In the genomic region with DNA sequence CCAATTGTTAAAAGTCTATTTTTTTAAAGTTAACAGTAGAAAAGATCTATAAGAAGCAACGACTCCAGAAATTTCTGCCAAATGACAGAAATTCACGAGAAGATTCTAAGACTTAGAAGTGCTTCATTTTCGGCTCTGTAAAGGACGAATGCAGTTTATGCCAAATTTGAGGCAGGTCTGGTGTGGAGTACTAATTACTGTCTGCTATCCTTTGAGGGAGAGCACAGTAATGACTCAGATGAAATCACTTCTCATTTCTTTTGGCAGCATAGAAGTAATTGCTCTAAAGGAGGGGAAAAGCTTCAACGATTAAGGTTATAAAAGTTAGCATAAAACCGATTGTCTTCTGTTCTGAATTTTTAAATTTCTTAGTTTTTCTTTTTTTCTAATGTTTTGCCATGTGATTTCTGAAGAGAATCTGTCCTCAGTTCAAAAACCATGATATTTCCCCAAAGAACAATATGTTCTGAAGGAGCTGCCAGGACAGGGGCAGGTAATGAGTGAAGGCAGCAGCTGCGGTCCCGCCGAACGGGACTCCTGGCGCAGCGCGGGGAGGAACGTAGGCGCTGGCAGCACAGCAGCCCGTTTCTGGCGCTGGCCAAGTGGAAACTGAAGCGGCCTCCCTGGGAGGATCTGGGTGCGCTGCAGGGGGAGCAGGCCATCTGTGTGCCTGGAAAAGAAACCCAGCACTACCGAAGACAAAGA, we compare ENCODE assay signal across 9 cellular contexts. TPM values are rescaled to one million over a fixed set of nuclear protein-coding genes. Genes with fewer than 3 reads are reported as not detected.
A peak's percentile ranks its signal among the peaks of the same experiment; 100 is the strongest.
DNase-seq lines count a peak whose midpoint lies in the region; ATAC-seq, FAIRE-seq and TF ChIP-seq lines count a peak whose summit lies in the region.
"Had no signal": no experiment of that assay in that cellular context is flagged by ENCODE, and none has a peak within 500 bp of the region (broad histone marks: within the 10 kb centered on the region; RNA-seq: fewer than 3 reads in every experiment).

No MANE protein-coding gene starts in this region.

- H3K27me3 Mint-ChIP-seq in H9 (ENCODE audit: low read depth): no peaks in the 10 kb centered on the region; the same call in 1 of the 2 replicates

- H3K79me1 ChIP-seq in H9 (ENCODE audit: insufficient read depth, low read depth, low read length, poor library complexity, severe bottlenecking) (no peaks in the 10 kb centered on the region), trophoblast cell (ENCODE audit: low read length) (no peaks in the 10 kb centered on the region)

- no CpG with 5 or more reads among the region's 20 CpGs for WGBS in H9 (ENCODE audit: extremely low coverage, insufficient read length, low lambda C conversion rate)
- no CpG with 5 or more reads among the region's 20 CpGs for WGBS in trophoblast cell (ENCODE audit: extremely low coverage, insufficient coverage, insufficient read length)

- no peak overlapping the region for H2BK12ac ChIP-seq in H9 (ENCODE audit: insufficient read length, low read depth, low read length)
- no peak overlapping the region for H2BK12ac ChIP-seq in trophoblast cell (ENCODE audit: low read length)

- H4K8ac ChIP-seq in H9 (replicated peaks; ENCODE audit: insufficient read length, low read depth, low read length): no peak overlapping the region
- no peak overlapping the region for H4K8ac ChIP-seq in trophoblast cell (ENCODE audit: low read depth, low read length)

- no peak overlapping the region for H3K4ac ChIP-seq in H9 (ENCODE audit: low read depth, low read length)
- no peak overlapping the region for H3K4ac ChIP-seq in trophoblast cell (ENCODE audit: low read depth, low read length)

- peaks cover 59 to 61% of the 10 kb centered on the region in 2 experiments for H3K4me1 Mint-ChIP-seq in H9

- H3K79me2 ChIP-seq in H9 (ENCODE audit: insufficient read depth, low read length): no peaks in the 10 kb centered on the region
- no peaks in the 10 kb centered on the region for H3K79me2 ChIP-seq in trophoblast cell (ENCODE audit: control insufficient read depth, insufficient read depth, low read length, poor library complexity)

- no peak overlapping the region for H3K23ac ChIP-seq in H9 (ENCODE audit: insufficient read length, low read depth, low read length)
- no peak overlapping the region for H3K23ac ChIP-seq in trophoblast cell (ENCODE audit: low read length)

- H4K12ac ChIP-seq in trophoblast cell (ENCODE audit: low read depth, low read length): no peak overlapping the region

- peaks cover 7 to 9% of the 10 kb centered on the region in 2 experiments for H3K9me3 Mint-ChIP-seq in H9

- no peak overlapping the region for H4K5ac ChIP-seq in H9 (ENCODE audit: insufficient read length, low read depth, low read length)

- H2BK120ac ChIP-seq in H9 (ENCODE audit: low read depth, low read length, poor library complexity, severe bottlenecking) (no peak overlapping the region), trophoblast cell (ENCODE audit: insufficient read depth, low read length, poor library complexity) (no peak overlapping the region)

- H3K4me3 ChIP-seq in fibroblast of pulmonary artery (replicated peaks; ENCODE audit: low read depth, low read length): peak overlapping the region; percentile 21
- H3K4me3 ChIP-seq in trophoblast cell (ENCODE audit: low read depth, low read length): no peak overlapping the region

- H3T11ph ChIP-seq in H9 (ENCODE audit: low read length): no peak overlapping the region

- no peak overlapping the region for H2AK5ac ChIP-seq in H9 (ENCODE audit: insufficient read length, low read length)
- H2AK5ac ChIP-seq in trophoblast cell (ENCODE audit: low read length): no peak overlapping the region

- FAIRE-seq in GM12892 (lab: Jason Lieb, UNC): no peak

- no peaks in the 10 kb centered on the region for H3K9me3 ChIP-seq in H9 (ENCODE audit: control insufficient read depth, low read depth, low read length)
- peaks cover 2% of the 10 kb centered on the region for H3K9me3 ChIP-seq in trophoblast cell (ENCODE audit: insufficient read depth, low read depth, low read length)

- peak overlapping the region; percentile 39 for H3K4me2 ChIP-seq in H9 (ENCODE audit: insufficient read depth, insufficient read length, low read length)
- peak overlapping the region; percentile 45 for H3K4me2 ChIP-seq in trophoblast cell (ENCODE audit: low read length)

- H2BK5ac ChIP-seq in H9 (ENCODE audit: insufficient read length, low read length) (no peak overlapping the region), trophoblast cell (ENCODE audit: low read depth, low read length, poor library complexity) (no peak overlapping the region)

- H3K56ac ChIP-seq in H9 (ENCODE audit: insufficient read length, low read depth, low read length): no peak overlapping the region

- H2BK20ac ChIP-seq in H9 (ENCODE audit: low read depth, low read length, poor library complexity, severe bottlenecking): no peak overlapping the region

- ATAC-seq in GM21381 (IDR thresholded peaks at IDR 0.05; ENCODE audit: unreplicated experiment): no peak

- H3K18ac ChIP-seq in H9 (ENCODE audit: insufficient read length, low read depth, low read length) (no peak overlapping the region), trophoblast cell (ENCODE audit: low read length) (no peak overlapping the region)

- H3K27ac ChIP-seq in H9 (ENCODE audit: insufficient read length, low read depth, low read length): no peak overlapping the region
- H3K27ac ChIP-seq in trophoblast cell (ENCODE audit: low read depth, low read length): no peak overlapping the region
- H3K27ac ChIP-seq: HL-60 had no signal

- no peaks in the 10 kb centered on the region for H3K36me3 ChIP-seq in trophoblast cell (ENCODE audit: control insufficient read depth in 1 of 2, insufficient read depth in 2 of 2, low read length in 2 of 2)

- no peak for TF ChIP-seq CTCF in H9 (conservative IDR thresholded peaks at IDR 0.05)
- no peak for TF ChIP-seq CTCF in fibroblast of pulmonary artery (IDR thresholded peaks at IDR 0.05; ENCODE audit: low read length, missing control alignments)

- H3K23me2 ChIP-seq in H9 (ENCODE audit: insufficient read length, low read depth, low read length, poor library complexity, severe bottlenecking): no peaks in the 10 kb centered on the region

- H3K14ac ChIP-seq in H9 (ENCODE audit: insufficient read depth, low read length): no peak overlapping the region
- H3K14ac ChIP-seq in trophoblast cell (ENCODE audit: low read length): no peak overlapping the region

- H3K27me3 ChIP-seq in H9 (ENCODE audit: insufficient read depth, low read length) (no peaks in the 10 kb centered on the region; the same call in 1 of the 2 replicates), trophoblast cell (ENCODE audit: insufficient read depth, low read length) (no peaks in the 10 kb centered on the region)

- DNase-seq in H9 (peak; percentile 64), SHP77 (lab: John Stamatoyannopoulos, UW) (peak; percentile 13 to 45), fibroblast of pulmonary artery (ENCODE audit: low read depth) (peak; percentile 31), trophoblast cell (peak in 1 of 2 donors; percentile 18), GM12892 (ENCODE audit: insufficient read length) (no peak), GF-D8 (lab: John Stamatoyannopoulos, UW) (no peak), GM19238 (ENCODE audit: insufficient read length, low spot score) (no peak)

- H2BK15ac ChIP-seq in H9 (ENCODE audit: low read depth, low read length): no peak overlapping the region

- H2AFZ ChIP-seq in H9 (ENCODE audit: low read length): no peak overlapping the region
- peak overlapping the region; percentile 5 for H2AFZ ChIP-seq in trophoblast cell (ENCODE audit: insufficient read depth, low read length, poor library complexity)

- H4K91ac ChIP-seq in H9 (ENCODE audit: insufficient read length, low read depth, low read length): no peak overlapping the region
- no peak overlapping the region for H4K91ac ChIP-seq in trophoblast cell (ENCODE audit: low read depth, low read length)

- peaks cover 19% of the 10 kb centered on the region for H3K4me1 ChIP-seq in H9 (ENCODE audit: insufficient read depth, low read length)
- H3K4me1 ChIP-seq in trophoblast cell (ENCODE audit: control insufficient read depth in 1 of 2, insufficient read depth in 2 of 2, low read length in 2 of 2): no peaks in the 10 kb centered on the region

- no peak for TF ChIP-seq POLR2A in GM12892 (IDR thresholded peaks at IDR 0.05; ENCODE audit: low read depth, low read length)

- no peak overlapping the region for H3K27ac Mint-ChIP-seq in H9

- peaks cover 0 to 11% (median 5%) of the 10 kb centered on the region in 3 experiments; a peak in 4 of 7 replicates for H3K36me3 Mint-ChIP-seq in H9 (ENCODE audit: insufficient read depth in 1 of 3, low read depth in 3 of 3)

- no peak overlapping the region for H3K9ac ChIP-seq in H9 (ENCODE audit: extremely low read depth, insufficient read length, low read length)
- H3K9ac ChIP-seq in trophoblast cell (ENCODE audit: low read length): no peak overlapping the region

- peak overlapping the region in 1 of 2 experiments; percentile 21; a peak in 2 of 5 replicates for H3K4me3 Mint-ChIP-seq in H9

- no peaks in the 10 kb centered on the region for H4K20me1 ChIP-seq in H9 (ENCODE audit: control insufficient read depth, insufficient read depth, insufficient read length)

RNA-seq across cellular contexts. Expression of a gene that starts 11.5 kb away (rescaled TPM):
- not detected in 2 replicates for total RNA-seq in H9 (2021)
- not detected in 2 replicates for polyA plus RNA-seq in trophoblast cell (2013)
- polyA plus RNA-seq in GM12892 (2012; ENCODE audit: missing spikeins): not detected

RNA-seq across cellular contexts. Expression of a gene that starts 22.4 kb away (rescaled TPM):
- total RNA-seq in H9 (2021): 28.5 and 31.5 TPM in 2 replicates
- 17.1 and 19.3 TPM in 2 replicates for polyA plus RNA-seq in trophoblast cell (2013)
- 21.6 TPM for polyA plus RNA-seq in GM12892 (2012; ENCODE audit: missing spikeins)

Comparison
In these comparisons a context has a peak if more than half of its experiments do, and no peak if none do; other contexts are left out.
1. DNase-seq: peak in H9 (single experiment), SHP77 (2 of 2) and fibroblast of pulmonary artery (single experiment); none in GM12892 (single experiment), GF-D8 (single experiment) and GM19238 (single experiment).